In genomic region chr6:168043193-168043847, GRCh38 we compare ENCODE assay signal across 30 cellular contexts. TPM values are rescaled to one million over a fixed set of nuclear protein-coding genes. Genes with fewer than 3 reads are reported as not detected.
"Had no signal": no experiment of that assay in that cellular context is flagged by ENCODE, and none has a peak within 500 bp of the region (broad histone marks: within the 10 kb centered on the region; RNA-seq: fewer than 3 reads in every experiment).

No MANE protein-coding gene starts in this region.

- H3K4me1 Mint-ChIP-seq: naive thymus-derived CD4-positive, alpha-beta T cell; neural progenitor cell; stimulated activated naive B cell treated with anti-CD40 and anti-IgM and Interleukin-4, amounts not matched to agents 10 μg/mL and 1 μg/mL and 100 μg/mL, for 72 hours had no signal

- H3K27ac ChIP-seq: dorsolateral prefrontal cortex, heart left ventricle, hepatocyte, left lung, neural progenitor cell, ovary, skin epidermis, stomach, testis, tibial artery, vagina had no signal

- H3K4me3 ChIP-seq: dorsolateral prefrontal cortex, heart left ventricle, hepatocyte, left lung, neural progenitor cell, ovary, skin epidermis, stomach, testis, tibial artery, vagina had no signal

- H3K4me1 ChIP-seq: gastrocnemius medialis, neural progenitor cell, tibial artery had no signal

- ATAC-seq: gastrocnemius medialis; heart left ventricle; left cardiac atrium; left lung; naive thymus-derived CD4-positive, alpha-beta T cell; stimulated activated naive B cell treated with anti-CD40 and anti-IgM and Interleukin-4, amounts not matched to agents 10 μg/mL and 1 μg/mL and 100 μg/mL, for 72 hours had no signal

- H3K79me2 ChIP-seq: hepatocyte had no signal

- H3K4me2 ChIP-seq: hepatocyte, neural progenitor cell had no signal

- H3K27me3 Mint-ChIP-seq: stimulated activated naive B cell treated with anti-CD40 and anti-IgM and Interleukin-4, amounts not matched to agents 10 μg/mL and 1 μg/mL and 100 μg/mL, for 72 hours had no signal

- H3K9me3 ChIP-seq: gastrocnemius medialis, ovary, testis, vagina had no signal

- H2AFZ ChIP-seq: hepatocyte, neural progenitor cell had no signal

- H3K36me3 ChIP-seq: gastrocnemius medialis, heart left ventricle, left lung, neural progenitor cell, ovary, stomach, tibial artery, vagina had no signal

- H3K27me3 ChIP-seq: dorsolateral prefrontal cortex, heart left ventricle, hepatocyte, left lung, neural progenitor cell, ovary, stomach, testis, vagina had no signal

- H3K4me3 Mint-ChIP-seq: naive thymus-derived CD4-positive, alpha-beta T cell; nephron; neural progenitor cell; stimulated activated naive B cell treated with anti-CD40 and anti-IgM and Interleukin-4, amounts not matched to agents 10 μg/mL and 1 μg/mL and 100 μg/mL, for 72 hours had no signal

- H3K27ac Mint-ChIP-seq: naive thymus-derived CD4-positive, alpha-beta T cell; nephron; neural progenitor cell; stimulated activated naive B cell treated with anti-CD40 and anti-IgM and Interleukin-4, amounts not matched to agents 10 μg/mL and 1 μg/mL and 100 μg/mL, for 72 hours had no signal

- H3K9ac ChIP-seq: neural progenitor cell had no signal

- DNase-seq: central memory CD4-positive, alpha-beta T cell; effector CD4-positive, alpha-beta T cell; foreskin fibroblast; gastrocnemius medialis; heart left ventricle; left cardiac atrium; mammary epithelial cell; mesendoderm; midbrain; naive thymus-derived CD4-positive, alpha-beta T cell; nucleus accumbens; stimulated activated CD4-positive, alpha-beta T cell treated with anti-CD3 and anti-CD28 coated beads, Interleukin-15, amount 100 ng/mL, for 24 hours; stimulated activated CD4-positive, alpha-beta T cell treated with anti-CD3 and anti-CD28 coated beads, Interleukin-2, amount 100 ng/mL, for 48 hours; stimulated activated naive B cell treated with anti-CD40 and anti-IgM and Interleukin-4, amounts not matched to agents 10 μg/mL and 1 μg/mL and 100 μg/mL, for 72 hours; stomach; substantia nigra; testis; tibial artery had no signal

- H3K36me3 Mint-ChIP-seq: naive thymus-derived CD4-positive, alpha-beta T cell; neural progenitor cell had no signal

RNA-seq across cellular contexts. Expression of gene FRMD1, which starts 35.7 kb away (rescaled TPM):
- total RNA-seq: cerebellum; kidney epithelial cell; left lung; mammary epithelial cell; mucosa of gallbladder; naive thymus-derived CD4-positive, alpha-beta T cell; vagina had no signal
- polyA plus RNA-seq: hepatocyte; naive thymus-derived CD4-positive, alpha-beta T cell had no signal

RNA-seq across cellular contexts. Expression of gene KIF25, which starts 45.8 kb away (rescaled TPM):
- total RNA-seq: kidney epithelial cell, mammary epithelial cell, ureter, vagina had no signal
- polyA plus RNA-seq: hepatocyte; mammary epithelial cell; naive thymus-derived CD4-positive, alpha-beta T cell had no signal
